1 cellular context compared by ENCODE assay signal in genomic region chr17:81976332-81977210, GRCh38.
A peak's percentile ranks its signal among the peaks of the same experiment; 100 is the strongest.
TF ChIP-seq lines count a peak whose summit lies in the region.

No MANE protein-coding gene starts in this region.

TF ChIP-seq in HepG2, 621 proteins besides CTCF, POLR2A, EP300 and RAD21 (continued from another document and continues in another):
- TF ChIP-seq MAFF (IDR thresholded peaks at IDR 0.05; ENCODE audit: low read depth, low read length), result no peak
- TF ChIP-seq AKAP8 (CRISPR knock-in tag; IDR thresholded peaks at IDR 0.05), result no peak
- peak; percentile 63 for TF ChIP-seq BHLHE40 (IDR thresholded peaks at IDR 0.05; ENCODE audit: low read length)
- peak; percentile 79 for TF ChIP-seq ZNF777 (CRISPR knock-in tag; IDR thresholded peaks at IDR 0.05)
- TF ChIP-seq ZBTB10 (CRISPR knock-in tag; IDR thresholded peaks at IDR 0.05; ENCODE audit: borderline replicate concordance), result no peak
- no peak for TF ChIP-seq FOSL1 (CRISPR knock-in tag; IDR thresholded peaks at IDR 0.05; ENCODE audit: borderline replicate concordance)
- no peak for TF ChIP-seq ZNF614 (CRISPR knock-in tag; IDR thresholded peaks at IDR 0.05; ENCODE audit: borderline replicate concordance)
- TF ChIP-seq ZNF33B (CRISPR knock-in tag; IDR thresholded peaks at IDR 0.05), result 0 out of 2 replicates have a peak, but pooled peaks have one; percentile 9
- no peak for TF ChIP-seq HOXA5 (CRISPR knock-in tag; IDR thresholded peaks at IDR 0.05)
- peak; percentile 41 for TF ChIP-seq UBTF (CRISPR knock-in tag; IDR thresholded peaks at IDR 0.05)
- TF ChIP-seq POLR2AphosphoS5 (IDR thresholded peaks at IDR 0.05; ENCODE audit: low read depth, low read length), result peak; percentile 55
- TF ChIP-seq ATF7 (IDR thresholded peaks at IDR 0.05), result no peak
- no peak; the same call in none of the 2 replicates for TF ChIP-seq ATF7 (CRISPR knock-in tag; IDR thresholded peaks at IDR 0.05)
- TF ChIP-seq CEBPG (CRISPR knock-in tag; IDR thresholded peaks at IDR 0.05), result no peak
- TF ChIP-seq HNRNPH1 (optimal IDR thresholded peaks at IDR 0.05; ENCODE audit: low read depth, low read length), result no peak
- no peak for TF ChIP-seq ZNF598 (CRISPR knock-in tag; IDR thresholded peaks at IDR 0.05; ENCODE audit: borderline replicate concordance)
- peak; percentile 41; the same call in 1 of the 2 replicates for TF ChIP-seq ZNF768 (CRISPR knock-in tag; IDR thresholded peaks at IDR 0.05)
- TF ChIP-seq ZBTB37 (CRISPR knock-in tag; IDR thresholded peaks at IDR 0.05), result 0 out of 2 replicates have a peak, but pooled peaks have one; percentile 24
- TF ChIP-seq DNMT3B (CRISPR knock-in tag; conservative IDR thresholded peaks at IDR 0.05), result no peak
- TF ChIP-seq, protein P1, sequence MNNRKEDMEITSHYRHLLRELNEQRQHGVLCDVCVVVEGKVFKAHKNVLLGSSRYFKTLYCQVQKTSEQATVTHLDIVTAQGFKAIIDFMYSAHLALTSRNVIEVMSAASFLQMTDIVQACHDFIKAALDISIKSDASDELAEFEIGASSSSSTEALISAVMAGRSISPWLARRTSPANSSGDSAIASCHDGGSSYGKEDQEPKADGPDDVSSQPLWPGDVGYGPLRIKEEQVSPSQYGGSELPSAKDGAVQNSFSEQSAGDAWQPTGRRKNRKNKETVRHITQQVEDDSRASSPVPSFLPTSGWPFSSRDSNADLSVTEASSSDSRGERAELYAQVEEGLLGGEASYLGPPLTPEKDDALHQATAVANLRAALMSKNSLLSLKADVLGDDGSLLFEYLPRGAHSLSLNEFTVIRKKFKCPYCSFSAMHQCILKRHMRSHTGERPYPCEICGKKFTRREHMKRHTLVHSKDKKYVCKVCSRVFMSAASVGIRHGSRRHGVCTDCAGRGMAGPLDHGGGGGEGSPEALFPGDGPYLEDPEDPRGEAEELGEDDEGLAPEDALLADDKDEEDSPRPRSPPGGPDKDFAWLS (CRISPR knock-in tag; IDR thresholded peaks at IDR 0.05; ENCODE audit: borderline replicate concordance), result no peak; the same call in 1 of the 2 replicates
- TF ChIP-seq, protein P2, sequence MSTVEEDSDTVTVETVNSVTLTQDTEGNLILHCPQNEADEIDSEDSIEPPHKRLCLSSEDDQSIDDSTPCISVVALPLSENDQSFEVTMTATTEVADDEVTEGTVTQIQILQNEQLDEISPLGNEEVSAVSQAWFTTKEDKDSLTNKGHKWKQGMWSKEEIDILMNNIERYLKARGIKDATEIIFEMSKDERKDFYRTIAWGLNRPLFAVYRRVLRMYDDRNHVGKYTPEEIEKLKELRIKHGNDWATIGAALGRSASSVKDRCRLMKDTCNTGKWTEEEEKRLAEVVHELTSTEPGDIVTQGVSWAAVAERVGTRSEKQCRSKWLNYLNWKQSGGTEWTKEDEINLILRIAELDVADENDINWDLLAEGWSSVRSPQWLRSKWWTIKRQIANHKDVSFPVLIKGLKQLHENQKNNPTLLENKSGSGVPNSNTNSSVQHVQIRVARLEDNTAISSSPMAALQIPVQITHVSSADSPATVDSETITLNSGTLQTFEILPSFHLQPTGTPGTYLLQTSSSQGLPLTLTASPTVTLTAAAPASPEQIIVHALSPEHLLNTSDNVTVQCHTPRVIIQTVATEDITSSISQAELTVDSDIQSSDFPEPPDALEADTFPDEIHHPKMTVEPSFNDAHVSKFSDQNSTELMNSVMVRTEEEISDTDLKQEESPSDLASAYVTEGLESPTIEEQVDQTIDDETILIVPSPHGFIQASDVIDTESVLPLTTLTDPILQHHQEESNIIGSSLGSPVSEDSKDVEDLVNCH (CRISPR knock-in tag; IDR thresholded peaks at IDR 0.05), result no peak
- no peak for TF ChIP-seq SMARCE1 (IDR thresholded peaks at IDR 0.05; ENCODE audit: borderline replicate concordance)
- TF ChIP-seq ZNF589 (CRISPR knock-in tag; conservative IDR thresholded peaks at IDR 0.05), result 0 out of 2 replicates have a peak, but pooled peaks have one; percentile 48
- TF ChIP-seq SMC3 (IDR thresholded peaks at IDR 0.05; ENCODE audit: low read length), result no peak
- peak; percentile 92 for TF ChIP-seq MTF2 (CRISPR knock-in tag; IDR thresholded peaks at IDR 0.05; ENCODE audit: borderline replicate concordance)
- TF ChIP-seq HNRNPL (IDR thresholded peaks at IDR 0.05; ENCODE audit: low read depth, low read length), result 0 out of 2 replicates have a peak, but pooled peaks have one; percentile 37
- TF ChIP-seq ATM (IDR thresholded peaks at IDR 0.05; ENCODE audit: borderline replicate concordance), result no peak
- TF ChIP-seq, protein P3, sequence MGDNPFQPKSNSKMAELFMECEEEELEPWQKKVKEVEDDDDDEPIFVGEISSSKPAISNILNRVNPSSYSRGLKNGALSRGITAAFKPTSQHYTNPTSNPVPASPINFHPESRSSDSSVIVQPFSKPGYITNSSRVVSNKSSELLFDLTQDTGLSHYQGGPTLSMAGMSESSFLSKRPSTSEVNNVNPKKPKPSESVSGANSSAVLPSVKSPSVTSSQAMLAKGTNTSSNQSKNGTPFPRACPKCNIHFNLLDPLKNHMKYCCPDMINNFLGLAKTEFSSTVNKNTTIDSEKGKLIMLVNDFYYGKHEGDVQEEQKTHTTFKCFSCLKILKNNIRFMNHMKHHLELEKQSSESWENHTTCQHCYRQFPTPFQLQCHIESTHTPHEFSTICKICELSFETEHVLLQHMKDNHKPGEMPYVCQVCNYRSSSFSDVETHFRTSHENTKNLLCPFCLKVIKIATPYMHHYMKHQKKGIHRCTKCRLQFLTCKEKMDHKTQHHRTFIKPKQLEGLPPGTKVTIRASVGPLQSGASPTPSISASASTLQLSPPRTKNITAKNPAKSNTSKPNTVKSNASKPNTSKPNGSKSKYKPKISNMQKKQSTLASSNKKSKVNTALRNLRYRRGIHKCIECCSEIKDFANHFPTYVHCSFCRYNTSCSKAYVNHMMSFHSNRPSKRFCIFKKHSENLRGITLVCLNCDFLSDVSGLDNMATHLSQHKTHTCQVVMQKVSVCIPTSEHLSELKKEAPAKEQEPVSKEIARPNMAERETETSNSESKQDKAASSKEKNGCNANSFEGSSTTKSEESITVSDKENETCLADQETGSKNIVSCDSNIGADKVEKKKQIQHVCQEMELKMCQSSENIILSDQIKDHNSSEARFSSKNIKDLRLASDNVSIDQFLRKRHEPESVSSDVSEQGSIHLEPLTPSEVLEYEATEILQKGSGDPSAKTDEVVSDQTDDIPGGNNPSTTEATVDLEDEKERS (CRISPR knock-in tag; IDR thresholded peaks at IDR 0.05), result no peak
- no peak for TF ChIP-seq ZNF256 (CRISPR knock-in tag; conservative IDR thresholded peaks at IDR 0.05)
- no peak for TF ChIP-seq SMYD3 (CRISPR knock-in tag; IDR thresholded peaks at IDR 0.05)
- TF ChIP-seq, protein P4, sequence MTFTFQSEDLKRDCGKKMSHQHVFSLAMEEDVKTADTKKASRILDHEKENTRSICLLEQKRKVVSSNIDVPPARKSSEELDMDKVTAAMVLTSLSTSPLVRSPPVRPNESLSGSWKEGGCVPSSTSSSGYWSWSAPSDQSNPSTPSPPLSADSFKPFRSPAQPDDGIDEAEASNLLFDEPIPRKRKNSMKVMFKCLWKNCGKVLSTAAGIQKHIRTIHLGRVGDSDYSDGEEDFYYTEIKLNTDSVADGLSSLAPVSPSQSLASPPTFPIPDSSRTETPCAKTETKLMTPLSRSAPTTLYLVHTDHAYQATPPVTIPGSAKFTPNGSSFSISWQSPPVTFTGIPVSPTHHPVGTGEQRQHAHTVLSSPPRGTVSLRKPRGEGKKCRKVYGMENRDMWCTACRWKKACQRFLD (CRISPR knock-in tag; IDR thresholded peaks at IDR 0.05; ENCODE audit: borderline replicate concordance), result 0 out of 2 replicates have a peak, but pooled peaks have one; percentile 47
- no peak; the same call in 1 of the 2 replicates for TF ChIP-seq ELF3 (CRISPR knock-in tag; IDR thresholded peaks at IDR 0.05)
- no peak for TF ChIP-seq ZNF850 (CRISPR knock-in tag; conservative IDR thresholded peaks at IDR 0.05)
- no peak for TF ChIP-seq NFKBIZ (CRISPR knock-in tag; IDR thresholded peaks at IDR 0.05)
- no peak for TF ChIP-seq KDM6A (CRISPR knock-in tag; IDR thresholded peaks at IDR 0.05; ENCODE audit: low read depth)
- TF ChIP-seq, protein P5, sequence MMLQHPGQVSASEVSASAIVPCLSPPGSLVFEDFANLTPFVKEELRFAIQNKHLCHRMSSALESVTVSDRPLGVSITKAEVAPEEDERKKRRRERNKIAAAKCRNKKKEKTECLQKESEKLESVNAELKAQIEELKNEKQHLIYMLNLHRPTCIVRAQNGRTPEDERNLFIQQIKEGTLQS (CRISPR knock-in tag; IDR thresholded peaks at IDR 0.05), result no peak
- no peak for TF ChIP-seq TSC22D2 (CRISPR knock-in tag; IDR thresholded peaks at IDR 0.05; ENCODE audit: borderline replicate concordance)
- no peak; the same call in 1 of the 2 replicates for TF ChIP-seq NCOA2 (CRISPR knock-in tag; IDR thresholded peaks at IDR 0.05)
- TF ChIP-seq SUZ12 (IDR thresholded peaks at IDR 0.05; ENCODE audit: low read depth, low read length), result no peak
- TF ChIP-seq CAMTA2 (CRISPR knock-in tag; IDR thresholded peaks at IDR 0.05; ENCODE audit: borderline replicate concordance), result no peak
- no peak for TF ChIP-seq ETV5 (CRISPR knock-in tag; IDR thresholded peaks at IDR 0.05; ENCODE audit: borderline replicate concordance)
- no peak for TF ChIP-seq GPN1 (CRISPR knock-in tag; IDR thresholded peaks at IDR 0.05; ENCODE audit: borderline replicate concordance)
- no peak for TF ChIP-seq AKNA (CRISPR knock-in tag; IDR thresholded peaks at IDR 0.05; ENCODE audit: borderline replicate concordance)
- TF ChIP-seq MEIS1 (CRISPR knock-in tag; IDR thresholded peaks at IDR 0.05; ENCODE audit: borderline replicate concordance), result no peak
